ENCODE assay signal across 8 cellular contexts in the genomic region with DNA sequence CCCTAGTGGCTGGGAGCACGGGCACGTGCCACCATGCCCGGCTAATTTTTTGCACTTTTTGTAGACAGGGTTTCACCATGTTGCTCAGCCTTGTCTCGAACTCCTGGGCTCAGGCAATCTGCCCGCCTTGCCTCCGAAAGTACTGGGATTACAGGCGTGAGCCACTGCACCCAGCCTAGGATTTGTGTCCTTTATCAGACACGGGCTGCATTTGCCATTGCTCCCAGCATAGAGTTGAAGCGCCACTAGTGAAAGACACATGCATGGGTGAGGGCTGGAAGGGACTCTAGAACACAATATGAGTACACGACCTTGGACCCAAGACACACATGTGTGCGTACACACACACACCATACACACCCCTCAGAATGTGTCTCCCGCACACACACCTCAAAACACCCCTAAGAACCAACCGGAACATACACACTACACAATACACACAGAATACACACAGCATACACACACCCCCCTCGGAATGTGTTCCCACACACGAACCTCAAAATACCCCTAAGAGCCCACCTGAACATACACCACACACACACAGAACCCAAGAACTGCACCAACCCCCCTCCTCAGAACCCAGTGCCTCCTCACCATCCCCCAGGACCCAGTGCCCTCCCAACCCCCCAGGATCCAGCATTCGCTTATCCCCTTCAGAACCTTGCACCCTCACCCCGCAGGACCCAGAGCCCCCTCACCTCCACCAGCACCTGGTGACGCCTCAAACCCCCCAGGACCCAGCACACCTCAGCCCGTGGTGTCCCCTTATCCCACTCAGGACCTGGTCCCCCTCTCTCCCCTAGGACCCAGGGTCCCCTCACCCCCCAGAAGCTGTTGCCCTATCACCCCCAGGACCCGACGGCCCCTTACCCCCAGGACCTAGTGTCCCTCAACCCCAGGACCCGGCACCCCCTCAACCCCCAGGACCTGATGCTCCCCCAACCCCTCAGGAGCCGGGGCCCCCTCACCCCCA. TPM values are rescaled to one million over a fixed set of nuclear protein-coding genes. Genes with fewer than 3 reads are reported as not detected.
A peak's percentile ranks its signal among the peaks of the same experiment; 100 is the strongest.
DNase-seq lines count a peak whose midpoint lies in the region; ATAC-seq and TF ChIP-seq lines count a peak whose summit lies in the region.

No MANE protein-coding gene starts in this region.

- DNase-seq in AG10803 (ENCODE audit: low read depth) (no peak), natural killer cell (no peak), iPS-NIHi7 (ENCODE audit: extremely low spot score) (no peak), cerebellar cortex (ENCODE audit: low spot score) (no peak)
- no peak for DNase-seq in activated CD8-positive, alpha-beta memory T cell treated with anti-CD3 and anti-CD28 coated beads for 24 hours

- peak overlapping the region; percentile 29 to 53 for H3K27ac Mint-ChIP-seq in natural killer cell

- no peaks in the 10 kb centered on the region for H3K9me2 ChIP-seq in Loucy (replicated peaks; ENCODE audit: low read depth, low read length)

- H3K4me1 Mint-ChIP-seq in natural killer cell = peaks cover 7 to 40% of the 10 kb centered on the region in 2 donors

- peak overlapping the region; percentile 92 for H3K4me2 ChIP-seq in Loucy (ENCODE audit: low read depth, low read length, poor library complexity, severe bottlenecking)

- no peaks in the 10 kb centered on the region for H3F3A ChIP-seq in Loucy (ENCODE audit: low read depth)

- H3K9me3 Mint-ChIP-seq in natural killer cell = no peaks in the 10 kb centered on the region

- intact Hi-C loops in natural killer cell (cut with micrococcal nuclease) = no loop called here

- H3K9ac ChIP-seq in Loucy (ENCODE audit: low read depth, low read length, poor library complexity, severe bottlenecking) = peak overlapping the region; percentile 90

- 66 to 71% methylated on average over 23 of the region's 23 CpGs for WGBS in ectodermal cell, 2 experiments

- peaks cover 18% of the 10 kb centered on the region for H4K20me1 ChIP-seq in Loucy (ENCODE audit: insufficient read depth, low read length, poor library complexity, severe bottlenecking)

- H3K36me3 Mint-ChIP-seq in natural killer cell = no peaks in the 10 kb centered on the region

- H3K4me3 ChIP-seq in AG10803 (ENCODE audit: low read length) (peak overlapping the region; percentile 76), Loucy (ENCODE audit: low read length, poor library complexity, severe bottlenecking) (peak overlapping the region; percentile 90), ectodermal cell (ENCODE audit: insufficient read depth, low read depth, low read length) (peak overlapping the region; percentile 59)

- no peaks in the 10 kb centered on the region for H3K27me3 Mint-ChIP-seq in natural killer cell (ENCODE audit: low read depth in 2 of 2)

- TF ChIP-seq CTCF in AG10803 (conservative IDR thresholded peaks at IDR 0.05; ENCODE audit: low read length) = no peak
- no peak for TF ChIP-seq CTCF in Loucy (conservative IDR thresholded peaks at IDR 0.05; ENCODE audit: low read length)
- TF ChIP-seq CTCF in natural killer cell (IDR thresholded peaks at IDR 0.05) = no peak

- no peak overlapping the region for H3K27ac ChIP-seq in ectodermal cell (ENCODE audit: insufficient read depth, low read depth, low read length, poor library complexity, severe bottlenecking)

- H3K4me3 Mint-ChIP-seq in natural killer cell = peak overlapping the region; percentile 84

- H3K9me3 ChIP-seq in Loucy (ENCODE audit: insufficient read depth, low read depth, low read length) (no peaks in the 10 kb centered on the region), ectodermal cell (ENCODE audit: control insufficient read depth, low read length) (no peaks in the 10 kb centered on the region)

- ATAC-seq in natural killer cell = no peak
- ATAC-seq in HG03139 (IDR thresholded peaks at IDR 0.05; ENCODE audit: unreplicated experiment) = no peak

- H3K27me3 ChIP-seq in Loucy (ENCODE audit: insufficient read depth, low read length, poor library complexity, severe bottlenecking) (no peaks in the 10 kb centered on the region), ectodermal cell (ENCODE audit: control insufficient read depth, insufficient read depth, low read length, poor library complexity, severe bottlenecking) (no peaks in the 10 kb centered on the region)

- peak overlapping the region; percentile 87; the same call in 1 of the 2 replicates for H2AFZ ChIP-seq in Loucy (ENCODE audit: low read length)

- no peaks in the 10 kb centered on the region for H3K36me3 ChIP-seq in Loucy (ENCODE audit: insufficient read depth, low read length)
- H3K36me3 ChIP-seq in ectodermal cell (ENCODE audit: control insufficient read depth, insufficient read depth, low read length) = no peaks in the 10 kb centered on the region

- peaks cover 45% of the 10 kb centered on the region for H3K79me2 ChIP-seq in Loucy (ENCODE audit: insufficient read depth, low read length)

- H3K4me1 ChIP-seq in Loucy (ENCODE audit: insufficient read depth, low read length, poor library complexity, severe bottlenecking) (peaks cover 17% of the 10 kb centered on the region), ectodermal cell (ENCODE audit: control insufficient read depth, insufficient read depth, low read length) (peaks cover 5% of the 10 kb centered on the region)

RNA-seq across cellular contexts. Expression of gene TNIP2, which starts 1.0 kb away (rescaled TPM):
- 27.7 TPM for polyA plus RNA-seq in ectodermal cell (2013, experiment 1 of 4)
- polyA plus RNA-seq in ectodermal cell (2013, experiment 2 of 4) = 30.0 TPM
- 28.0 TPM for polyA plus RNA-seq in ectodermal cell (2013, experiment 3 of 4)
- 26.8 TPM for polyA plus RNA-seq in ectodermal cell (2013, experiment 4 of 4)
- total RNA-seq in natural killer cell = 10 to 100 TPM; 35.6 to 53.9 (median 41.6) TPM

RNA-seq across cellular contexts. Expression of gene SH3BP2, which starts 37.8 kb away (rescaled TPM):
- 26.6 TPM for polyA plus RNA-seq in ectodermal cell (2013, experiment 1 of 4)
- 26.3 TPM for polyA plus RNA-seq in ectodermal cell (2013, experiment 2 of 4)
- 18.4 TPM for polyA plus RNA-seq in ectodermal cell (2013, experiment 3 of 4)
- polyA plus RNA-seq in ectodermal cell (2013, experiment 4 of 4) = 19.3 TPM
- total RNA-seq in natural killer cell = 100 to 1,000 TPM; 213 to 283 (median 221) TPM
